12 cellular contexts compared by ENCODE assay signal in genomic region chr1:26109229-26110164, GRCh38. TPM values are rescaled to one million over a fixed set of nuclear protein-coding genes. Genes with fewer than 3 reads are reported as not detected.
DNase-seq lines count a peak whose midpoint lies in the region; ATAC-seq and TF ChIP-seq lines count a peak whose summit lies in the region.
"Had no signal": no experiment of that assay in that cellular context is flagged by ENCODE, and none has a peak within 500 bp of the region (broad histone marks: within the 10 kb centered on the region; RNA-seq: fewer than 3 reads in every experiment).

No MANE protein-coding gene starts in this region.

- DNase-seq in stimulated activated naive CD8-positive, alpha-beta T cell treated with anti-CD3 and anti-CD28 coated beads, Interleukin-15, Interleukin-2, amounts not matched to agents 100 U/mL and 50 U/mL, for 24 hours = no peak
- no peak for DNase-seq in activated CD4-positive, alpha-beta memory T cell treated with anti-CD3 and anti-CD28 coated beads for 36 hours
- peak; percentile 15 for DNase-seq in kidney tubule cell (ENCODE audit: low spot score)
- DNase-seq in type B pancreatic cell (ENCODE audit: extremely low spot score, unreplicated experiment) = no peak
- DNase-seq in NCI-H524 treated with DMSO at 0.1 percent for 48 hours (lab: John Stamatoyannopoulos, UW) = no peak
- DNase-seq: cerebellar nuclear complex, NCI-H1048, NCI-H69 had no signal

- H3K27me3 Mint-ChIP-seq in stimulated activated naive CD8-positive, alpha-beta T cell treated with anti-CD3 and anti-CD28 coated beads, Interleukin-15, Interleukin-2, amounts not matched to agents 100 ng/mL and 50 ng/mL, for 24 hours = no peaks in the 10 kb centered on the region
- H3K27me3 Mint-ChIP-seq in activated CD4-positive, alpha-beta memory T cell treated with anti-CD3 and anti-CD28 coated beads for 36 hours = no peaks in the 10 kb centered on the region
- no peaks in the 10 kb centered on the region for H3K27me3 Mint-ChIP-seq in type B pancreatic cell

- H3K4me1 Mint-ChIP-seq in stimulated activated naive CD8-positive, alpha-beta T cell treated with anti-CD3 and anti-CD28 coated beads, Interleukin-15, Interleukin-2, amounts not matched to agents 100 ng/mL and 50 ng/mL, for 24 hours (ENCODE audit: low read depth) = peaks cover 27% of the 10 kb centered on the region
- peaks cover 29% of the 10 kb centered on the region for H3K4me1 Mint-ChIP-seq in activated CD4-positive, alpha-beta memory T cell treated with anti-CD3 and anti-CD28 coated beads for 36 hours (ENCODE audit: low read depth)
- H3K4me1 Mint-ChIP-seq in type B pancreatic cell (ENCODE audit: unreplicated experiment) = peaks cover 28% of the 10 kb centered on the region

- peaks cover 5% of the 10 kb centered on the region for H3K36me3 Mint-ChIP-seq in stimulated activated naive CD8-positive, alpha-beta T cell treated with anti-CD3 and anti-CD28 coated beads, Interleukin-15, Interleukin-2, amounts not matched to agents 100 ng/mL and 50 ng/mL, for 24 hours (ENCODE audit: low read depth)
- peaks cover 11% of the 10 kb centered on the region for H3K36me3 Mint-ChIP-seq in activated CD4-positive, alpha-beta memory T cell treated with anti-CD3 and anti-CD28 coated beads for 36 hours
- H3K36me3 Mint-ChIP-seq in type B pancreatic cell = no peaks in the 10 kb centered on the region

- CTCF ChIA-PET in activated CD4-positive, alpha-beta memory T cell treated with anti-CD3 and anti-CD28 coated beads for 36 hours (lab: Charles Lee) = interaction anchor here (0.7 to 1.9 kb wide), 8 partner anchors 12 to 166 kb away, joined by 3 to 18 read pairs (median 4); partner anchors contain the start of genes CEP85 and ZNF593

- TF ChIP-seq CTCF in type B pancreatic cell (conservative IDR thresholded peaks at IDR 0.05) = no peak

- POLR2A ChIA-PET in activated CD4-positive, alpha-beta memory T cell treated with anti-CD3 and anti-CD28 coated beads for 36 hours (lab: Charles Lee) = interaction anchor here (1.4 kb wide), 1 partner anchor 36 kb away, joined by 3 read pairs; no protein-coding TSS in a partner anchor

- H3K4me3 Mint-ChIP-seq in stimulated activated naive CD8-positive, alpha-beta T cell treated with anti-CD3 and anti-CD28 coated beads, Interleukin-15, Interleukin-2, amounts not matched to agents 100 ng/mL and 50 ng/mL, for 24 hours = peak overlapping the region; percentile 97
- H3K4me3 Mint-ChIP-seq in activated CD4-positive, alpha-beta memory T cell treated with anti-CD3 and anti-CD28 coated beads for 36 hours = peak overlapping the region; percentile 85
- peak overlapping the region; percentile 99 for H3K4me3 Mint-ChIP-seq in type B pancreatic cell

- intact Hi-C loops in activated CD4-positive, alpha-beta memory T cell treated with anti-CD3 and anti-CD28 coated beads for 36 hours (cut with micrococcal nuclease) = loop anchor here (2.0 to 10.0 kb wide), 7 partner anchors 53 to 363 kb away; partner anchors contain the start of genes CEP85, HMGN2 and LIN28A

- no peak overlapping the region for H3K27ac Mint-ChIP-seq in stimulated activated naive CD8-positive, alpha-beta T cell treated with anti-CD3 and anti-CD28 coated beads, Interleukin-15, Interleukin-2, amounts not matched to agents 100 ng/mL and 50 ng/mL, for 24 hours
- H3K27ac Mint-ChIP-seq in activated CD4-positive, alpha-beta memory T cell treated with anti-CD3 and anti-CD28 coated beads for 36 hours = no peak overlapping the region
- H3K27ac Mint-ChIP-seq in type B pancreatic cell = peak overlapping the region; percentile 98

- no peak for ATAC-seq in stimulated activated naive CD8-positive, alpha-beta T cell treated with anti-CD3 and anti-CD28 coated beads, Interleukin-15, Interleukin-2, amounts not matched to agents 100 U/mL and 50 U/mL, for 24 hours
- no peak for ATAC-seq in HG02840 (IDR thresholded peaks at IDR 0.05; ENCODE audit: low FRiP score, unreplicated experiment)
- no peak for ATAC-seq in HG03039 (IDR thresholded peaks at IDR 0.05; ENCODE audit: unreplicated experiment)
- ATAC-seq: GM12878 had no signal

- no peaks in the 10 kb centered on the region for H3K9me3 Mint-ChIP-seq in stimulated activated naive CD8-positive, alpha-beta T cell treated with anti-CD3 and anti-CD28 coated beads, Interleukin-15, Interleukin-2, amounts not matched to agents 100 ng/mL and 50 ng/mL, for 24 hours
- no peaks in the 10 kb centered on the region for H3K9me3 Mint-ChIP-seq in activated CD4-positive, alpha-beta memory T cell treated with anti-CD3 and anti-CD28 coated beads for 36 hours
- no peaks in the 10 kb centered on the region for H3K9me3 Mint-ChIP-seq in type B pancreatic cell

RNA-seq across cellular contexts. Expression of gene PDIK1L, which starts 2.1 kb away (rescaled TPM):
- 10 to 100 TPM; 14.9 to 15.2 TPM for total RNA-seq in activated CD4-positive, alpha-beta memory T cell treated with anti-CD3 and anti-CD28 coated beads for 36 hours
- total RNA-seq in type B pancreatic cell (ENCODE audit: low replicate concordance) = 14.7 and 18.4 TPM in 2 replicates

RNA-seq across cellular contexts. Expression of gene TRIM63, which starts 42.1 kb away (rescaled TPM):
- under 1 TPM; 0.17 to 0.19 TPM for total RNA-seq in activated CD4-positive, alpha-beta memory T cell treated with anti-CD3 and anti-CD28 coated beads for 36 hours
- total RNA-seq in type B pancreatic cell (ENCODE audit: low replicate concordance) = 1.7 and 4.1 TPM in 2 replicates
- total RNA-seq: GM12878 had no signal

RNA-seq across cellular contexts. Expression of gene FAM110D, which starts 49.4 kb away (rescaled TPM):
- total RNA-seq in activated CD4-positive, alpha-beta memory T cell treated with anti-CD3 and anti-CD28 coated beads for 36 hours = not detected
- total RNA-seq in type B pancreatic cell (ENCODE audit: low replicate concordance) = 0.38 and 1.4 TPM in 2 replicates

RNA-seq across cellular contexts. Expression of gene C1orf232, which starts 59.3 kb away (rescaled TPM):
- not detected for total RNA-seq in activated CD4-positive, alpha-beta memory T cell treated with anti-CD3 and anti-CD28 coated beads for 36 hours
- total RNA-seq in type B pancreatic cell (ENCODE audit: low replicate concordance) = 1.0 TPM in 1 of 2 replicates, not detected in the other
- total RNA-seq: GM12878 had no signal
